In genomic region chr19:12788682-12789097, GRCh38 we compare ENCODE assay signal across 1 cellular context.
A peak's percentile ranks its signal among the peaks of the same experiment; 100 is the strongest.
TF ChIP-seq lines count a peak whose summit lies in the region.

No MANE protein-coding gene starts in this region.

TF ChIP-seq in HepG2, 621 proteins besides CTCF, POLR2A, EP300 and RAD21 (continues in another document):
- no peak for TF ChIP-seq ZNF264 (CRISPR knock-in tag; IDR thresholded peaks at IDR 0.05)
- no peak for TF ChIP-seq ZFP36L2 (CRISPR knock-in tag; IDR thresholded peaks at IDR 0.05)
- TF ChIP-seq ZXDC (CRISPR knock-in tag; IDR thresholded peaks at IDR 0.05) = no peak
- TF ChIP-seq ZNF709 (CRISPR knock-in tag; IDR thresholded peaks at IDR 0.05) = no peak
- TF ChIP-seq KDM6A (CRISPR knock-in tag; IDR thresholded peaks at IDR 0.05; ENCODE audit: low read depth) = no peak
- no peak for TF ChIP-seq NR3C1 (CRISPR knock-in tag; IDR thresholded peaks at IDR 0.05)
- peak; percentile 71 for TF ChIP-seq ZFX (CRISPR knock-in tag; IDR thresholded peaks at IDR 0.05; ENCODE audit: low read depth)
- peak; percentile 40; the same call in 1 of the 2 replicates for TF ChIP-seq NR2F6 (IDR thresholded peaks at IDR 0.05)
- TF ChIP-seq NR2F6 (CRISPR knock-in tag; IDR thresholded peaks at IDR 0.05) = 0 out of 2 replicates have a peak, but pooled peaks have one; percentile 19
- no peak for TF ChIP-seq PHB2 (IDR thresholded peaks at IDR 0.05; ENCODE audit: partially characterized antibody)
- TF ChIP-seq ZNF773 (CRISPR knock-in tag; IDR thresholded peaks at IDR 0.05; ENCODE audit: borderline replicate concordance) = no peak
- no peak for TF ChIP-seq ZNF407 (CRISPR knock-in tag; IDR thresholded peaks at IDR 0.05; ENCODE audit: not compliant biosample characterization)
- no peak for TF ChIP-seq MEIS1 (CRISPR knock-in tag; IDR thresholded peaks at IDR 0.05; ENCODE audit: borderline replicate concordance)
- TF ChIP-seq CREM (IDR thresholded peaks at IDR 0.05) = no peak
- no peak for TF ChIP-seq CREM (CRISPR knock-in tag; IDR thresholded peaks at IDR 0.05)
- TF ChIP-seq ZNF589 (CRISPR knock-in tag; conservative IDR thresholded peaks at IDR 0.05) = no peak
- TF ChIP-seq MLX (CRISPR knock-in tag; IDR thresholded peaks at IDR 0.05) = no peak
- TF ChIP-seq ZNF879 (CRISPR knock-in tag; IDR thresholded peaks at IDR 0.05) = no peak
- TF ChIP-seq ZBTB1 (CRISPR knock-in tag; IDR thresholded peaks at IDR 0.05; ENCODE audit: borderline replicate concordance) = no peak
- TF ChIP-seq NCOA2 (CRISPR knock-in tag; IDR thresholded peaks at IDR 0.05) = no peak
- 0 out of 2 replicates have a peak, but pooled peaks have one; percentile 33 for TF ChIP-seq NAIF1 (CRISPR knock-in tag; IDR thresholded peaks at IDR 0.05; ENCODE audit: borderline replicate concordance)
- TF ChIP-seq ZNF326 (CRISPR knock-in tag; IDR thresholded peaks at IDR 0.05; ENCODE audit: borderline replicate concordance) = no peak
- peak; percentile 48 for TF ChIP-seq PRPF4 (IDR thresholded peaks at IDR 0.05; ENCODE audit: low read depth, low read length, poor library complexity, severe bottlenecking)
- 0 out of 2 replicates have a peak, but pooled peaks have one; percentile 33 for TF ChIP-seq BCL3 (CRISPR knock-in tag; IDR thresholded peaks at IDR 0.05)
- no peak for TF ChIP-seq MXD4 (CRISPR knock-in tag; IDR thresholded peaks at IDR 0.05)
- no peak for TF ChIP-seq RARG (CRISPR knock-in tag; IDR thresholded peaks at IDR 0.05; ENCODE audit: low read depth)
- TF ChIP-seq ZNF800 (CRISPR knock-in tag; IDR thresholded peaks at IDR 0.05) = no peak
- TF ChIP-seq SMAD3 (CRISPR knock-in tag; IDR thresholded peaks at IDR 0.05) = no peak
- TF ChIP-seq RXRB (CRISPR knock-in tag; IDR thresholded peaks at IDR 0.05; ENCODE audit: borderline replicate concordance) = no peak
- peak; percentile 21 for TF ChIP-seq AGO2 (optimal IDR thresholded peaks at IDR 0.05; ENCODE audit: low read depth, low read length)
- TF ChIP-seq ZNF367 (CRISPR knock-in tag; IDR thresholded peaks at IDR 0.05; ENCODE audit: borderline replicate concordance) = no peak
- TF ChIP-seq ZNF329 (CRISPR knock-in tag; IDR thresholded peaks at IDR 0.05; ENCODE audit: low read depth) = no peak
- TF ChIP-seq RNF219 (CRISPR knock-in tag; IDR thresholded peaks at IDR 0.05) = no peak
- peak; percentile 13; the same call in 1 of the 2 replicates for TF ChIP-seq SALL1 (CRISPR knock-in tag; IDR thresholded peaks at IDR 0.05)
- 0 out of 2 replicates have a peak, but pooled peaks have one; percentile 45 for TF ChIP-seq GATAD2A (CRISPR knock-in tag; IDR thresholded peaks at IDR 0.05)
- TF ChIP-seq ZNF333 (CRISPR knock-in tag; IDR thresholded peaks at IDR 0.05; ENCODE audit: borderline replicate concordance) = no peak
- no peak for TF ChIP-seq ZSCAN30 (CRISPR knock-in tag; IDR thresholded peaks at IDR 0.05)
- TF ChIP-seq SKIL (CRISPR knock-in tag; IDR thresholded peaks at IDR 0.05; ENCODE audit: borderline replicate concordance) = no peak
- no peak for TF ChIP-seq ZNF556 (CRISPR knock-in tag; IDR thresholded peaks at IDR 0.05; ENCODE audit: borderline replicate concordance)
- TF ChIP-seq SMAD1 (CRISPR knock-in tag; IDR thresholded peaks at IDR 0.05; ENCODE audit: borderline replicate concordance, low read depth) = no peak
- TF ChIP-seq KLF6 (CRISPR knock-in tag; IDR thresholded peaks at IDR 0.05) = no peak
- 0 out of 2 replicates have a peak, but pooled peaks have one; percentile 6 for TF ChIP-seq ZNF276 (CRISPR knock-in tag; IDR thresholded peaks at IDR 0.05; ENCODE audit: low read depth)
- TF ChIP-seq NFE2 (CRISPR knock-in tag; IDR thresholded peaks at IDR 0.05) = no peak
- TF ChIP-seq GATA4 (IDR thresholded peaks at IDR 0.05; ENCODE audit: borderline replicate concordance, low read depth) = no peak
- no peak for TF ChIP-seq ATM (IDR thresholded peaks at IDR 0.05; ENCODE audit: borderline replicate concordance)
